Comparison of ENCODE assay signal across 8 cellular contexts in genomic region chr2:73156539-73157124, GRCh38. TPM values are rescaled to one million over a fixed set of nuclear protein-coding genes. Genes with fewer than 3 reads are reported as not detected.
DNase-seq lines count a peak whose midpoint lies in the region; ATAC-seq and TF ChIP-seq lines count a peak whose summit lies in the region.

No MANE protein-coding gene starts in this region.

- H3K27me3 ChIP-seq in right lobe of liver: no peaks in the 10 kb centered on the region
- peaks cover 0 to 28% (median 12%) of the 10 kb centered on the region in 3 donors for H3K27me3 ChIP-seq in stomach

- intact Hi-C loops in right lobe of liver (cut with DNase I) (loop anchor here (5.0 to 10.0 kb wide), 2 partner anchors 69 to 162 kb away; no protein-coding TSS in a partner anchor), stomach (cut with DNase I; ENCODE audit: low total_unique reads) (loop anchor here (2.0 kb wide), 1 partner anchor 72 kb away; no protein-coding TSS in a partner anchor)

- DNase-seq in DMS 273 (lab: John Stamatoyannopoulos, UW; ENCODE audit: unreplicated experiment) (peak; percentile 83), T1000 (lab: John Stamatoyannopoulos, UW) (peak; percentile 22), ecto neural progenitor cell (ENCODE audit: low spot score) (peak; percentile 87), right lobe of liver (peak; percentile 59 to 74 (median 73)), stomach (peak; percentile 70), NCI-H446 treated with DMSO at 0.1 percent for 48 hours (lab: John Stamatoyannopoulos, UW) (no peak), MV-4-11 (lab: John Stamatoyannopoulos, UW) (no peak)

- H3K4me1 ChIP-seq in right lobe of liver: peaks cover 0 to 6% (median 0%) of the 10 kb centered on the region in 4 donors
- H3K4me1 ChIP-seq in stomach: peaks cover 0 to 10% (median 7%) of the 10 kb centered on the region in 4 donors

- TF ChIP-seq EP300 in Ishikawa (IDR thresholded peaks at IDR 0.05; ENCODE audit: borderline replicate concordance): no peak
- no peak for TF ChIP-seq EP300 in stomach (IDR thresholded peaks at IDR 0.05)

- ATAC-seq in right lobe of liver: peak; percentile 87 to 99 (median 92)

- 8% methylated on average over 14 of the region's 24 CpGs for WGBS in right lobe of liver (ENCODE audit: insufficient coverage, low coverage, low lambda C conversion rate, missing lambda C conversion rate)
- WGBS in stomach, 5 donors: 12 to 25% (median 15%) methylated on average over 7 to 24 of the region's 24 CpGs

- H3K4me3 ChIP-seq in right lobe of liver (no peak overlapping the region), stomach (no peak overlapping the region)

- H3K36me3 ChIP-seq in right lobe of liver (no peaks in the 10 kb centered on the region), stomach (no peaks in the 10 kb centered on the region)

- H3K9me3 ChIP-seq in right lobe of liver (no peaks in the 10 kb centered on the region), stomach (no peaks in the 10 kb centered on the region)

- peak; percentile 60 to 79 (median 72) for TF ChIP-seq CTCF in right lobe of liver (IDR thresholded peaks at IDR 0.05)
- TF ChIP-seq CTCF in stomach (IDR thresholded peaks at IDR 0.05): peak in 5 of 7 experiments; percentile 30 to 69 (median 51)

- peak; percentile 92 for TF ChIP-seq RAD21 in Ishikawa (IDR thresholded peaks at IDR 0.05; ENCODE audit: low read depth)

- no peak overlapping the region for H3K27ac ChIP-seq in right lobe of liver
- H3K27ac ChIP-seq in stomach: no peak overlapping the region

- TF ChIP-seq POLR2A in right lobe of liver (IDR thresholded peaks at IDR 0.05) (no peak), stomach (IDR thresholded peaks at IDR 0.05) (no peak)

TF ChIP-seq in Ishikawa, 13 proteins besides CTCF, POLR2A, EP300 and RAD21:
- TF ChIP-seq ZBTB7A (IDR thresholded peaks at IDR 0.05; ENCODE audit: low read depth) (0 out of 2 replicates have a peak, but pooled peaks have one; percentile 45), TEAD4 (IDR thresholded peaks at IDR 0.05) (no peak), NFIC (IDR thresholded peaks at IDR 0.05) (no peak)
TF ChIP-seq in Ishikawa: peak in this region for 1.

RNA-seq across cellular contexts. Expression of gene RAB11FIP5, which starts 43.9 kb away (rescaled TPM):
- total RNA-seq in right lobe of liver (10 to 100 TPM in 3 of 6 experiments, 1 to 10 TPM in 3; 4.5 to 12.7 (median 9.0) TPM), stomach (10 to 100 TPM in 4 of 5 donors, 1 to 10 TPM in 1; 4.7 to 39.1 (median 19.6) TPM)
- 10 to 100 TPM in 1 of 3 donors, 1 to 10 TPM in 2; 7.0 to 13.1 (median 7.1) TPM for polyA plus RNA-seq in stomach

RNA-seq across cellular contexts. Expression of gene NOTO, which starts 45.7 kb away (rescaled TPM):
- not detected for total RNA-seq in right lobe of liver
- total RNA-seq in stomach: not detected
- under 1 TPM in 2 of 3 donors, not detected in 1; 0.25 to 0.31 TPM for polyA plus RNA-seq in stomach

RNA-seq across cellular contexts. Expression of gene SMYD5, which starts 57.4 kb away (rescaled TPM):
- 10 to 100 TPM in 3 of 6 experiments, 1 to 10 TPM in 3; 5.3 to 12.2 (median 9.4) TPM for total RNA-seq in right lobe of liver
- total RNA-seq in stomach: 100 to 1,000 TPM in 1 of 5 donors, 10 to 100 TPM in 2, 1 to 10 TPM in 2; 3.5 to 136 (median 12.9) TPM
- polyA plus RNA-seq in stomach: 10 to 100 TPM; 11.3 to 13.1 (median 13.0) TPM

Comparison
In these comparisons a context has a peak if more than half of its experiments do, and no peak if none do; other contexts are left out.
1. DNase-seq: peak in DMS 273 (single experiment), T1000 (single experiment), ecto neural progenitor cell (single experiment), right lobe of liver (3 of 3) and stomach (single experiment); none in NCI-H446 treated with DMSO at 0.1 percent for 48 hours (single experiment) and MV-4-11 (single experiment).